24 cellular contexts compared by ENCODE assay signal in genomic region chr18:78587626-78588600, GRCh38.
A peak's percentile ranks its signal among the peaks of the same experiment; 100 is the strongest.
DNase-seq lines count a peak whose midpoint lies in the region; ATAC-seq and TF ChIP-seq lines count a peak whose summit lies in the region.
"Had no signal": no experiment of that assay in that cellular context is flagged by ENCODE, and none has a peak within 500 bp of the region (broad histone marks: within the 10 kb centered on the region; RNA-seq: fewer than 3 reads in every experiment).

No MANE protein-coding gene starts in this region.

- peak; percentile 84 for DNase-seq in mesenteric fat pad (ENCODE audit: low spot score)
- peak; percentile 78 to 89 for DNase-seq in vagina (ENCODE audit: extremely low spot score in 2 of 2)
- DNase-seq in iPS-NIHi7 (ENCODE audit: extremely low spot score) = no peak
- no peak for DNase-seq in NCI-H2196 treated with DMSO at 0.1 percent for 48 hours (lab: John Stamatoyannopoulos, UW; ENCODE audit: unreplicated experiment)
- DNase-seq in activated T-cell treated with anti-CD3 and anti-CD28 coated beads, Interleukin-2, amount 50 U/mL, for 4 hours = no peak
- DNase-seq: DMS153; GOT3; Karpas-422; MV-4-11; NCI-H1105 treated with DMSO at 0.1 percent for 48 hours; NCI-H146; NCI-H1930; NCI-H2107; NCI-H446 treated with DMSO at 0.1 percent for 48 hours; NCI-H526; NCI-H82; NK-92 treated with Interleukin-12 subunit alpha and Interleukin-12 subunit beta, amount 100 ng/mL, for 24 hours; PC-3; SK-N-SH had no signal

- no peak overlapping the region for H3K4me3 Mint-ChIP-seq in activated T-cell treated with anti-CD3 and anti-CD28 coated beads, Interleukin-2, amount 50 U/mL, for 4 hours
- H3K4me3 Mint-ChIP-seq: B cell had no signal

- no peaks in the 10 kb centered on the region for H3K4me1 Mint-ChIP-seq in activated T-cell treated with anti-CD3 and anti-CD28 coated beads, Interleukin-2, amount 50 U/mL, for 4 hours (ENCODE audit: low read depth)
- H3K4me1 Mint-ChIP-seq: B cell had no signal

- intact Hi-C loops in vagina (cut with DNase I) = no loop called here

- no peak for ATAC-seq in activated T-cell treated with anti-CD3 and anti-CD28 coated beads, Interleukin-2, amount 50 U/mL, for 4 hours
- ATAC-seq: HCT116, PC-3 had no signal

- peaks cover 4% of the 10 kb centered on the region for H3K27me3 Mint-ChIP-seq in activated T-cell treated with anti-CD3 and anti-CD28 coated beads, Interleukin-2, amount 50 U/mL, for 4 hours (ENCODE audit: low read depth)
- H3K27me3 Mint-ChIP-seq: B cell had no signal

- no peak for TF ChIP-seq CTCF in vagina (IDR thresholded peaks at IDR 0.05)

- peaks cover 5 to 42% (median 31%) of the 10 kb centered on the region in 10 experiments for H3K4me1 ChIP-seq in BLaER1 treated with 17β-estradiol and CSF1 and Interleukin-3, amounts not matched to agents 10 nM and 100 nM
- no peaks in the 10 kb centered on the region for H3K4me1 ChIP-seq in vagina

- H4K20me1 ChIP-seq in BLaER1 treated with 17β-estradiol and CSF1 and Interleukin-3, amounts not matched to agents 10 nM and 100 nM = no peaks in the 10 kb centered on the region

- H3K9ac ChIP-seq in BLaER1 treated with 17β-estradiol and CSF1 and Interleukin-3, amounts not matched to agents 10 nM and 100 nM = no peak overlapping the region
- H3K9ac ChIP-seq: SK-N-SH had no signal

- H3K36me3 ChIP-seq in BLaER1 treated with 17β-estradiol and CSF1 and Interleukin-3, amounts not matched to agents 10 nM and 100 nM = no peaks in the 10 kb centered on the region
- H3K36me3 ChIP-seq in KOPT-K1 (ENCODE audit: insufficient read depth, low read length) (no peaks in the 10 kb centered on the region), vagina (no peaks in the 10 kb centered on the region)

- H3K27ac ChIP-seq in BLaER1 treated with 17β-estradiol and CSF1 and Interleukin-3, amounts not matched to agents 10 nM and 100 nM = peak overlapping the region in 2 of 11 experiments; percentile 18 to 42; a peak in 3 of 22 replicates
- H3K27ac ChIP-seq in KOPT-K1 (ENCODE audit: low read depth, low read length, poor library complexity, severe bottlenecking) (peak overlapping the region; percentile 29), vagina (no peak overlapping the region)
- H3K27ac ChIP-seq: HL-60 had no signal

- peak overlapping the region in 8 of 11 experiments; percentile 17 to 59 (median 45); a peak in 13 of 22 replicates for H3K4me2 ChIP-seq in BLaER1 treated with 17β-estradiol and CSF1 and Interleukin-3, amounts not matched to agents 10 nM and 100 nM
- H3K4me2 ChIP-seq: SK-N-SH had no signal

- H3K9me3 Mint-ChIP-seq in activated T-cell treated with anti-CD3 and anti-CD28 coated beads, Interleukin-2, amount 50 U/mL, for 4 hours = peaks cover 6% of the 10 kb centered on the region

- H3K27me3 ChIP-seq in BLaER1 treated with 17β-estradiol and CSF1 and Interleukin-3, amounts not matched to agents 10 nM and 100 nM = no peaks in the 10 kb centered on the region
- H3K27me3 ChIP-seq in vagina = no peaks in the 10 kb centered on the region

- no peak overlapping the region for H3K4me3 ChIP-seq in BLaER1 treated with 17β-estradiol and CSF1 and Interleukin-3, amounts not matched to agents 10 nM and 100 nM
- no peak overlapping the region for H3K4me3 ChIP-seq in vagina

- peaks cover 11 to 36% (median 23%) of the 10 kb centered on the region in 11 experiments; a peak in 19 of 22 replicates for H3K9me3 ChIP-seq in BLaER1 treated with 17β-estradiol and CSF1 and Interleukin-3, amounts not matched to agents 10 nM and 100 nM (replicated peaks in 1 of 11)
- H3K9me3 ChIP-seq in KOPT-K1 (ENCODE audit: insufficient read depth, low read length, poor library complexity, severe bottlenecking) (no peaks in the 10 kb centered on the region), vagina (peaks cover 4% of the 10 kb centered on the region)
- H3K9me3 ChIP-seq: SK-N-SH had no signal

- H3K36me3 Mint-ChIP-seq in activated T-cell treated with anti-CD3 and anti-CD28 coated beads, Interleukin-2, amount 50 U/mL, for 4 hours (ENCODE audit: insufficient read depth) = no peaks in the 10 kb centered on the region

- TF ChIP-seq POLR2A in vagina (IDR thresholded peaks at IDR 0.05) = no peak

Comparison
In these comparisons a context has a peak if more than half of its experiments do, and no peak if none do; other contexts are left out.
1. DNase-seq: peak in mesenteric fat pad (single experiment) and vagina (2 of 2); none in iPS-NIHi7 (single experiment), NCI-H2196 treated with DMSO at 0.1 percent for 48 hours (single experiment) and activated T-cell treated with anti-CD3 and anti-CD28 coated beads, Interleukin-2, amount 50 U/mL, for 4 hours (single experiment).